Comparison of ENCODE assay signal across 1 cellular context in the genomic region with DNA sequence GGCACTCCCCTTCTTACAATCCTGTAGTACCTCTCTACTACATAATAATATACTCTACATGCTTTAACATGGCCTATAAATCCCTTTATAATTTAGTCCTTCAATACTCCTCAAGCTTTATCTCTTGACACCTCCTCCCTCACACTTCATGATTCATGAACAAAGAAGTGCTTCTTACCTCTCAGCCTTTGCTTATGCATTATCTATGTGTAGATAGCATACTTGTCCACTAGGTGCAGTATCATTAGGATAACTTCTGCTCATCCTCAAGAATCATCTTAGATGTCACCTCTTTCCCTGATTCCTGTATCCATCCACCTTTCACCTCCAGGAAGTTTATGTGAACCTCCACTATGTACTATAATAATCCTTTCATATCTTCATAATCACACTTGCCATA.
TF ChIP-seq lines count a peak whose summit lies in the region.

No MANE protein-coding gene starts in this region.

TF ChIP-seq in HepG2, 621 proteins besides CTCF, POLR2A, EP300 and RAD21 (continued from another document):
- TF ChIP-seq, protein P1, sequence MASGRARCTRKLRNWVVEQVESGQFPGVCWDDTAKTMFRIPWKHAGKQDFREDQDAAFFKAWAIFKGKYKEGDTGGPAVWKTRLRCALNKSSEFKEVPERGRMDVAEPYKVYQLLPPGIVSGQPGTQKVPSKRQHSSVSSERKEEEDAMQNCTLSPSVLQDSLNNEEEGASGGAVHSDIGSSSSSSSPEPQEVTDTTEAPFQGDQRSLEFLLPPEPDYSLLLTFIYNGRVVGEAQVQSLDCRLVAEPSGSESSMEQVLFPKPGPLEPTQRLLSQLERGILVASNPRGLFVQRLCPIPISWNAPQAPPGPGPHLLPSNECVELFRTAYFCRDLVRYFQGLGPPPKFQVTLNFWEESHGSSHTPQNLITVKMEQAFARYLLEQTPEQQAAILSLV (CRISPR knock-in tag; IDR thresholded peaks at IDR 0.05; ENCODE audit: borderline replicate concordance) = no peak
- no peak for TF ChIP-seq ZNF577 (CRISPR knock-in tag; IDR thresholded peaks at IDR 0.05; ENCODE audit: borderline replicate concordance, low read depth)
- no peak for TF ChIP-seq RELA (CRISPR knock-in tag; IDR thresholded peaks at IDR 0.05)
- no peak for TF ChIP-seq MYNN (CRISPR knock-in tag; IDR thresholded peaks at IDR 0.05; ENCODE audit: low read depth)
- no peak for TF ChIP-seq NFE2L1 (CRISPR knock-in tag; IDR thresholded peaks at IDR 0.05; ENCODE audit: borderline replicate concordance)
- no peak for TF ChIP-seq SP140L (CRISPR knock-in tag; IDR thresholded peaks at IDR 0.05; ENCODE audit: borderline replicate concordance)
- TF ChIP-seq ZNF740 (CRISPR knock-in tag; IDR thresholded peaks at IDR 0.05) = no peak
- no peak for TF ChIP-seq ZNF605 (CRISPR knock-in tag; IDR thresholded peaks at IDR 0.05)
- TF ChIP-seq SPEN (CRISPR knock-in tag; IDR thresholded peaks at IDR 0.05; ENCODE audit: low read depth) = no peak
- TF ChIP-seq ZFP1 (CRISPR knock-in tag; IDR thresholded peaks at IDR 0.05) = no peak
- no peak for TF ChIP-seq BRD4 (CRISPR knock-in tag; IDR thresholded peaks at IDR 0.05)
- TF ChIP-seq ZNF772 (CRISPR knock-in tag; IDR thresholded peaks at IDR 0.05) = no peak
- no peak for TF ChIP-seq TP53 (CRISPR knock-in tag; conservative IDR thresholded peaks at IDR 0.05)
